ENCODE assay signal across 1 cellular context in genomic region chr6:34147906-34148701, GRCh38.
TF ChIP-seq lines count a peak whose summit lies in the region.

No MANE protein-coding gene starts in this region.

TF ChIP-seq in WTC11, 78 proteins besides CTCF, POLR2A, EP300 and RAD21 (continued from another document):
- TF ChIP-seq ARID4B (CRISPR knock-in tag; IDR thresholded peaks at IDR 0.05; ENCODE audit: borderline replicate concordance) = no peak
- TF ChIP-seq TP53 (CRISPR knock-in tag; IDR thresholded peaks at IDR 0.05) = no peak
- no peak for TF ChIP-seq ZNF121 (CRISPR knock-in tag; IDR thresholded peaks at IDR 0.05)
- no peak for TF ChIP-seq SOX15 (CRISPR knock-in tag; IDR thresholded peaks at IDR 0.05)
- no peak for TF ChIP-seq ZBTB21 (CRISPR knock-in tag; IDR thresholded peaks at IDR 0.05; ENCODE audit: borderline replicate concordance)
- no peak for TF ChIP-seq JUN (CRISPR knock-in tag; IDR thresholded peaks at IDR 0.05)
- TF ChIP-seq FOXP4 (CRISPR knock-in tag; IDR thresholded peaks at IDR 0.05) = no peak
- TF ChIP-seq USF1 (CRISPR knock-in tag; IDR thresholded peaks at IDR 0.05) = no peak
- TF ChIP-seq MAX (CRISPR knock-in tag; IDR thresholded peaks at IDR 0.05) = no peak
- TF ChIP-seq MXD4 (CRISPR knock-in tag; IDR thresholded peaks at IDR 0.05; ENCODE audit: borderline replicate concordance) = no peak
- no peak for TF ChIP-seq ZNF416 (CRISPR knock-in tag; IDR thresholded peaks at IDR 0.05)
- no peak for TF ChIP-seq ZNF263 (CRISPR knock-in tag; IDR thresholded peaks at IDR 0.05; ENCODE audit: low read depth)
- no peak for TF ChIP-seq USF2 (CRISPR knock-in tag; IDR thresholded peaks at IDR 0.05)
- no peak for TF ChIP-seq MLX (CRISPR knock-in tag; IDR thresholded peaks at IDR 0.05)
- TF ChIP-seq ELF4 (CRISPR knock-in tag; IDR thresholded peaks at IDR 0.05; ENCODE audit: low read depth) = no peak
TF ChIP-seq in WTC11: peak in this region for 0.
